1 cellular context compared by ENCODE assay signal in genomic region chr16:87507351-87508069, GRCh38.
TF ChIP-seq lines count a peak whose summit lies in the region.

No MANE protein-coding gene starts in this region.

TF ChIP-seq in WTC11, 78 proteins besides CTCF, POLR2A, EP300 and RAD21 (continued from another document):
- TF ChIP-seq AFF4 (CRISPR knock-in tag; IDR thresholded peaks at IDR 0.05; ENCODE audit: borderline replicate concordance) (no peak), RELA (CRISPR knock-in tag; IDR thresholded peaks at IDR 0.05; ENCODE audit: borderline replicate concordance) (no peak), CBFB (CRISPR knock-in tag; IDR thresholded peaks at IDR 0.05; ENCODE audit: low read depth) (no peak), TEAD1 (CRISPR knock-in tag; IDR thresholded peaks at IDR 0.05) (no peak), TEAD4 (CRISPR knock-in tag; IDR thresholded peaks at IDR 0.05) (no peak), FOXJ3 (CRISPR knock-in tag; IDR thresholded peaks at IDR 0.05; ENCODE audit: borderline replicate concordance) (no peak), ARID4B (CRISPR knock-in tag; IDR thresholded peaks at IDR 0.05; ENCODE audit: borderline replicate concordance) (no peak), CREM (CRISPR knock-in tag; IDR thresholded peaks at IDR 0.05) (no peak), KAT7 (CRISPR knock-in tag; IDR thresholded peaks at IDR 0.05; ENCODE audit: borderline replicate concordance) (no peak)
- TF ChIP-seq, protein P1, sequence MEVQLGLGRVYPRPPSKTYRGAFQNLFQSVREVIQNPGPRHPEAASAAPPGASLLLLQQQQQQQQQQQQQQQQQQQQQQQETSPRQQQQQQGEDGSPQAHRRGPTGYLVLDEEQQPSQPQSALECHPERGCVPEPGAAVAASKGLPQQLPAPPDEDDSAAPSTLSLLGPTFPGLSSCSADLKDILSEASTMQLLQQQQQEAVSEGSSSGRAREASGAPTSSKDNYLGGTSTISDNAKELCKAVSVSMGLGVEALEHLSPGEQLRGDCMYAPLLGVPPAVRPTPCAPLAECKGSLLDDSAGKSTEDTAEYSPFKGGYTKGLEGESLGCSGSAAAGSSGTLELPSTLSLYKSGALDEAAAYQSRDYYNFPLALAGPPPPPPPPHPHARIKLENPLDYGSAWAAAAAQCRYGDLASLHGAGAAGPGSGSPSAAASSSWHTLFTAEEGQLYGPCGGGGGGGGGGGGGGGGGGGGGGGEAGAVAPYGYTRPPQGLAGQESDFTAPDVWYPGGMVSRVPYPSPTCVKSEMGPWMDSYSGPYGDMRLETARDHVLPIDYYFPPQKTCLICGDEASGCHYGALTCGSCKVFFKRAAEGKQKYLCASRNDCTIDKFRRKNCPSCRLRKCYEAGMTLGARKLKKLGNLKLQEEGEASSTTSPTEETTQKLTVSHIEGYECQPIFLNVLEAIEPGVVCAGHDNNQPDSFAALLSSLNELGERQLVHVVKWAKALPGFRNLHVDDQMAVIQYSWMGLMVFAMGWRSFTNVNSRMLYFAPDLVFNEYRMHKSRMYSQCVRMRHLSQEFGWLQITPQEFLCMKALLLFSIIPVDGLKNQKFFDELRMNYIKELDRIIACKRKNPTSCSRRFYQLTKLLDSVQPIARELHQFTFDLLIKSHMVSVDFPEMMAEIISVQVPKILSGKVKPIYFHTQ (CRISPR knock-in tag; IDR thresholded peaks at IDR 0.05): no peak
- TF ChIP-seq, protein P2, sequence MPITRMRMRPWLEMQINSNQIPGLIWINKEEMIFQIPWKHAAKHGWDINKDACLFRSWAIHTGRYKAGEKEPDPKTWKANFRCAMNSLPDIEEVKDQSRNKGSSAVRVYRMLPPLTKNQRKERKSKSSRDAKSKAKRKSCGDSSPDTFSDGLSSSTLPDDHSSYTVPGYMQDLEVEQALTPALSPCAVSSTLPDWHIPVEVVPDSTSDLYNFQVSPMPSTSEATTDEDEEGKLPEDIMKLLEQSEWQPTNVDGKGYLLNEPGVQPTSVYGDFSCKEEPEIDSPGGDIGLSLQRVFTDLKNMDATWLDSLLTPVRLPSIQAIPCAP (CRISPR knock-in tag; IDR thresholded peaks at IDR 0.05): no peak
- TF ChIP-seq, protein P3, sequence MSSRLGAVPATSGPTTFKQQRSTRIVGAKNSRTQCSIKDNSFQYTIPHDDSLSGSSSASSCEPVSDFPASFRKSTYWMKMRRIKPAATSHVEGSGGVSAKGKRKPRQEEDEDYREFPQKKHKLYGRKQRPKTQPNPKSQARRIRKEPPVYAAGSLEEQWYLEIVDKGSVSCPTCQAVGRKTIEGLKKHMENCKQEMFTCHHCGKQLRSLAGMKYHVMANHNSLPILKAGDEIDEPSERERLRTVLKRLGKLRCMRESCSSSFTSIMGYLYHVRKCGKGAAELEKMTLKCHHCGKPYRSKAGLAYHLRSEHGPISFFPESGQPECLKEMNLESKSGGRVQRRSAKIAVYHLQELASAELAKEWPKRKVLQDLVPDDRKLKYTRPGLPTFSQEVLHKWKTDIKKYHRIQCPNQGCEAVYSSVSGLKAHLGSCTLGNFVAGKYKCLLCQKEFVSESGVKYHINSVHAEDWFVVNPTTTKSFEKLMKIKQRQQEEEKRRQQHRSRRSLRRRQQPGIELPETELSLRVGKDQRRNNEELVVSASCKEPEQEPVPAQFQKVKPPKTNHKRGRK (CRISPR knock-in tag; IDR thresholded peaks at IDR 0.05; ENCODE audit: borderline replicate concordance): no peak
TF ChIP-seq in WTC11: peak in this region for 0.
